ENCODE assay signal across 8 cellular contexts in the genomic region with DNA sequence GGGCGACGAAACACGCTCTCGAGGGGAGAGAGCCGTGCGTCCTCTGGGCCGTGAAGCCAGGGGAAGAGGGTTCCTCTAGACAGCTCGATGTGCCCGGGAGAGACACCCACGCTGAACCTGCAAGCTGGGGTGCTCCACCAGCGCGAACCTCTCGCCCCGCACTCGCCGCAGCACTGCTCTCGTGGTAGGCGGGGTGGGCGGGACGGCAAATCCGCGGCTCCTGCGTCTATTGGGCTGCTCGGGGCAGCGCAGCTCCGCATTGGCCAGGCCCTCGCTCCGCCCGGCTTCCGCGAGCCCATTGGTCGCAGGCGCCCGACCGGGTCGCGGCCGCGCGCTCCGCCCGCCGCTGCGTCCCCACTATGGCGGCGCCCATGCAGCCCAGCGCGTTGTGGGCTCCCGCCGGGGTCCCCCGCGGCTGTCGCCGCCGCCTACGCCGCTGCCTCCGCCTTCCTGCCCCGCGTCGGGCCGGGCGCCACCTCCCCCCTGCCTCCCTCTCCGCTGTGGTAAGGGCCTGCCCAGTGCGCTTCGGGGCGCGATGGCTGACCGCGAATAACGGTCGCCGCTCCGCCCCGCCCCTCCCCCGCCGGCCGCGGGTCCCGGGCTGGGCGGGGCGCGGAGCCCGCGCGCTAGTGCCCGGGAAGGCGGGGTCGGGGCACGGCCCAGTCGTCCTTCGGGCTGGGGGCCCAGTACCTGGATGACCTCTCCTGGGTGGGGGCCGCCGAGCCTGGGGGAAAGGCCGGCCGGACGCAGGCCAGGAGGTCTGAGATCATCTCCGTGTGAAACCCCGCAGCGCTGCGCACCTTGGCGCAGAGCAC. TPM values are rescaled to one million over a fixed set of nuclear protein-coding genes. Genes with fewer than 3 reads are reported as not detected.
A peak's percentile ranks its signal among the peaks of the same experiment; 100 is the strongest.
DNase-seq lines count a peak whose midpoint lies in the region; ATAC-seq lines count a peak whose summit lies in the region.

A gene with protein sequence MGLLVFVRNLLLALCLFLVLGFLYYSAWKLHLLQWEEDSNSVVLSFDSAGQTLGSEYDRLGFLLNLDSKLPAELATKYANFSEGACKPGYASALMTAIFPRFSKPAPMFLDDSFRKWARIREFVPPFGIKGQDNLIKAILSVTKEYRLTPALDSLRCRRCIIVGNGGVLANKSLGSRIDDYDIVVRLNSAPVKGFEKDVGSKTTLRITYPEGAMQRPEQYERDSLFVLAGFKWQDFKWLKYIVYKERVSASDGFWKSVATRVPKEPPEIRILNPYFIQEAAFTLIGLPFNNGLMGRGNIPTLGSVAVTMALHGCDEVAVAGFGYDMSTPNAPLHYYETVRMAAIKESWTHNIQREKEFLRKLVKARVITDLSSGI (plus strand): TSS at position 346 of the 815 bp plus-strand sequence. CDS start 28,727 bp downstream, outside the sequence.

- intact Hi-C loops in naive thymus-derived CD4-positive, alpha-beta T cell (cut with micrococcal nuclease) = loop anchor here (1.0 to 10.0 kb wide), 11 partner anchors 57 to 1025 kb away; a partner anchor contains a TSS

- peaks cover 7 to 49% (median 27%) of the 10 kb centered on the region in 7 donors for H3K4me1 Mint-ChIP-seq in naive thymus-derived CD4-positive, alpha-beta T cell
- H3K4me1 Mint-ChIP-seq in stimulated activated memory B cell treated with anti-CD40 and anti-IgM and Interleukin-4, amounts not matched to agents 10 μg/mL and 1 μg/mL and 100 μg/mL, for 72 hours = peaks cover 39% of the 10 kb centered on the region

- H3K4me3 ChIP-seq in naive thymus-derived CD4-positive, alpha-beta T cell (ENCODE audit: low read length) = peak within 1 kb of the TSS; percentile 92

- no peaks in the 10 kb centered on the region for H3K9me3 Mint-ChIP-seq in naive thymus-derived CD4-positive, alpha-beta T cell
- H3K9me3 Mint-ChIP-seq in stimulated activated memory B cell treated with anti-CD40 and anti-IgM and Interleukin-4, amounts not matched to agents 10 μg/mL and 1 μg/mL and 100 μg/mL, for 72 hours = no peaks in the 10 kb centered on the region

- H3K36me3 Mint-ChIP-seq in naive thymus-derived CD4-positive, alpha-beta T cell = peaks cover 0 to 17% (median 11%) of the 10 kb centered on the region in 5 donors
- H3K36me3 Mint-ChIP-seq in stimulated activated memory B cell treated with anti-CD40 and anti-IgM and Interleukin-4, amounts not matched to agents 10 μg/mL and 1 μg/mL and 100 μg/mL, for 72 hours = peaks cover 40% of the 10 kb centered on the region

- H3K27me3 Mint-ChIP-seq in naive thymus-derived CD4-positive, alpha-beta T cell = no peaks in the 10 kb centered on the region
- H3K27me3 Mint-ChIP-seq in stimulated activated memory B cell treated with anti-CD40 and anti-IgM and Interleukin-4, amounts not matched to agents 10 μg/mL and 1 μg/mL and 100 μg/mL, for 72 hours = no peaks in the 10 kb centered on the region

- H3K4me3 Mint-ChIP-seq in naive thymus-derived CD4-positive, alpha-beta T cell = peak within 1 kb of the TSS; percentile 86 to 92 (median 90)
- peak within 1 kb of the TSS; percentile 92 for H3K4me3 Mint-ChIP-seq in stimulated activated memory B cell treated with anti-CD40 and anti-IgM and Interleukin-4, amounts not matched to agents 10 μg/mL and 1 μg/mL and 100 μg/mL, for 72 hours

- CTCF ChIA-PET in naive thymus-derived CD4-positive, alpha-beta T cell (lab: Charles Lee) = no interaction called here

- no peaks in the 10 kb centered on the region for H3K9me3 ChIP-seq in KOPT-K1 (ENCODE audit: insufficient read depth, low read length, poor library complexity, severe bottlenecking)
- H3K9me3 ChIP-seq in naive thymus-derived CD4-positive, alpha-beta T cell (ENCODE audit: control insufficient read depth in 2 of 3, low read length in 3 of 3) = no peaks in the 10 kb centered on the region

- peak within 1 kb of the TSS; percentile 90 for H3K27ac ChIP-seq in KOPT-K1 (ENCODE audit: low read depth, low read length, poor library complexity, severe bottlenecking)
- H3K27ac ChIP-seq in naive thymus-derived CD4-positive, alpha-beta T cell (ENCODE audit: low read depth, low read length) = peak within 1 kb of the TSS; percentile 79

- peaks cover 44% of the 10 kb centered on the region for H3K36me3 ChIP-seq in KOPT-K1 (ENCODE audit: insufficient read depth, low read length)
- H3K36me3 ChIP-seq in naive thymus-derived CD4-positive, alpha-beta T cell (ENCODE audit: control insufficient read depth in 2 of 3, insufficient read depth in 3 of 3, low read length in 3 of 3) = peaks cover 0 to 24% (median 3%) of the 10 kb centered on the region in 3 experiments

- peaks cover 7 to 10% of the 10 kb centered on the region in 2 donors for H3K4me1 ChIP-seq in naive thymus-derived CD4-positive, alpha-beta T cell (ENCODE audit: control insufficient read depth in 2 of 2, insufficient read depth in 2 of 2, low read length in 2 of 2)

- peak within 1 kb of the TSS; percentile 61 to 90 (median 84) for H3K27ac Mint-ChIP-seq in naive thymus-derived CD4-positive, alpha-beta T cell
- H3K27ac Mint-ChIP-seq in stimulated activated memory B cell treated with anti-CD40 and anti-IgM and Interleukin-4, amounts not matched to agents 10 μg/mL and 1 μg/mL and 100 μg/mL, for 72 hours = peak within 1 kb of the TSS; percentile 75

- no peaks in the 10 kb centered on the region for H3K27me3 ChIP-seq in naive thymus-derived CD4-positive, alpha-beta T cell (ENCODE audit: control insufficient read depth in 2 of 2, insufficient read depth in 2 of 2, low read length in 2 of 2)

- POLR2A ChIA-PET in naive thymus-derived CD4-positive, alpha-beta T cell (lab: Charles Lee) = interaction anchor here (0.6 to 1.4 kb wide), 6 partner anchors 12 to 253 kb away, joined by 3 to 10 read pairs (median 3); a partner anchor contains a TSS

- ATAC-seq in GM21786 (IDR thresholded peaks at IDR 0.05; ENCODE audit: unreplicated experiment) = peak; percentile 82
- peak; percentile 98 for ATAC-seq in naive thymus-derived CD4-positive, alpha-beta T cell
- ATAC-seq in stimulated activated memory B cell treated with anti-CD40 and anti-IgM and Interleukin-4, amounts not matched to agents 10 μg/mL and 1 μg/mL and 100 μg/mL, for 72 hours = peak; percentile 98

- DNase-seq in DMS79 (lab: John Stamatoyannopoulos, UW) (peak; percentile 78), RKO (ENCODE audit: low spot score) (peak; percentile 94), activated T-helper 1 cell treated with Interleukin-2 at 50 U/mL for 16 hours (ENCODE audit: low read depth) (peak; percentile 84), fibroblast of gingiva (ENCODE audit: low read depth) (peak; percentile 89)
- DNase-seq in naive thymus-derived CD4-positive, alpha-beta T cell = peak; percentile 84 to 94 (median 89)

RNA-seq across cellular contexts. Expression of the gene that starts here (rescaled TPM):
- 10 to 100 TPM; 22.3 to 32.9 (median 28.7) TPM for total RNA-seq in naive thymus-derived CD4-positive, alpha-beta T cell
- polyA plus RNA-seq in naive thymus-derived CD4-positive, alpha-beta T cell = 10 to 100 TPM in 1 of 2 donors, 1 to 10 TPM in 1; 7.7 to 13.4 TPM

Comparison
In these comparisons a context has a peak if more than half of its experiments do, and no peak if none do; other contexts are left out.
1. Peak in every context shown above with its lines: DNase-seq, ATAC-seq, H3K4me3 ChIP-seq and H3K27ac ChIP-seq.